Comparison of ENCODE assay signal across 11 cellular contexts in genomic region chr20:62859721-62860120, GRCh38. TPM values are rescaled to one million over a fixed set of nuclear protein-coding genes. Genes with fewer than 3 reads are reported as not detected.
A peak's percentile ranks its signal among the peaks of the same experiment; 100 is the strongest.
DNase-seq lines count a peak whose midpoint lies in the region; ATAC-seq and TF ChIP-seq lines count a peak whose summit lies in the region.
"Had no signal": no experiment of that assay in that cellular context is flagged by ENCODE, and none has a peak within 500 bp of the region (broad histone marks: within the 10 kb centered on the region; RNA-seq: fewer than 3 reads in every experiment).

No MANE protein-coding gene starts in this region.

- no peak for TF ChIP-seq RAD21 in IMR-90 (IDR thresholded peaks at IDR 0.05; ENCODE audit: low read length)

- no peak for TF ChIP-seq POLR2A in IMR-90 (IDR thresholded peaks at IDR 0.05; ENCODE audit: low read depth, low read length)

- no peak overlapping the region for H4K5ac ChIP-seq in IMR-90 (ENCODE audit: low read depth, low read length)

- no peaks in the 10 kb centered on the region for H3K9me3 Mint-ChIP-seq in naive thymus-derived CD8-positive, alpha-beta T cell

- peak overlapping the region in 4 of 10 donors; percentile 66 to 84 (median 73) for H3K27ac Mint-ChIP-seq in naive thymus-derived CD8-positive, alpha-beta T cell

- H3K27me3 Mint-ChIP-seq in naive thymus-derived CD8-positive, alpha-beta T cell = no peaks in the 10 kb centered on the region

- POLR2A ChIA-PET in IMR-90 (lab: Charles Lee; ENCODE audit: unreplicated experiment) = no interaction called here
- POLR2A ChIA-PET in naive thymus-derived CD8-positive, alpha-beta T cell (lab: Charles Lee) = interaction anchor here (0.7 kb wide), 1 partner anchor 66 kb away, joined by 3 read pairs; no protein-coding TSS in a partner anchor

- H2BK5ac ChIP-seq in IMR-90 (ENCODE audit: low read depth, low read length, poor library complexity, severe bottlenecking) = no peak overlapping the region

- CTCF ChIA-PET in IMR-90 (lab: Yijun Ruan, JAX) = interaction anchor here (0.9 kb wide), 1 partner anchor 11 kb away, joined by 3 read pairs; no protein-coding TSS in a partner anchor

- no peak overlapping the region for H4K91ac ChIP-seq in IMR-90 (ENCODE audit: insufficient read depth, low read depth, low read length)

- H3K18ac ChIP-seq in IMR-90 (ENCODE audit: low read depth, low read length) = no peak overlapping the region

- no peak overlapping the region for H2AK9ac ChIP-seq in IMR-90 (replicated peaks; ENCODE audit: low read depth, low read length, poor library complexity)

- intact Hi-C loops in IMR-90 (cut with micrococcal nuclease) = loop anchor here (5.0 kb wide), 1 partner anchor 58 kb away; no protein-coding TSS in a partner anchor
- intact Hi-C loops in posterior vena cava (cut with DNase I) = no loop called here

- H3K4ac ChIP-seq in IMR-90 (ENCODE audit: low read depth, low read length) = no peak overlapping the region

- no peak overlapping the region for H2BK120ac ChIP-seq in IMR-90 (ENCODE audit: low read depth, low read length)

- peaks cover 4% of the 10 kb centered on the region; the same call in 1 of the 2 replicates for H3K9me1 ChIP-seq in IMR-90 (ENCODE audit: insufficient read depth, low read length)

- ATAC-seq in IMR-90 (ENCODE audit: low read depth) = no peak
- no peak for ATAC-seq in naive thymus-derived CD8-positive, alpha-beta T cell
- ATAC-seq: foreskin keratinocyte had no signal

- H3K36me3 Mint-ChIP-seq in naive thymus-derived CD8-positive, alpha-beta T cell = peaks cover 0 to 13% (median 9%) of the 10 kb centered on the region in 3 donors

- peaks cover 0 to 5% (median 0%) of the 10 kb centered on the region in 11 experiments; a peak in 1 of 22 replicates for H3K9me3 ChIP-seq in BLaER1 treated with 17β-estradiol and CSF1 and Interleukin-3, amounts not matched to agents 10 nM and 100 nM (replicated peaks in 1 of 11)
- H3K9me3 ChIP-seq in IMR-90 (ENCODE audit: control insufficient read depth, insufficient read depth, low read length) = no peaks in the 10 kb centered on the region
- H3K9me3 ChIP-seq: tibial nerve had no signal

- H4K8ac ChIP-seq in IMR-90 (ENCODE audit: low read depth in 2 of 2, low read length in 2 of 2) = no peak overlapping the region

- peaks cover 20 to 35% (median 28%) of the 10 kb centered on the region in 11 experiments for H3K36me3 ChIP-seq in BLaER1 treated with 17β-estradiol and CSF1 and Interleukin-3, amounts not matched to agents 10 nM and 100 nM
- peaks cover 10% of the 10 kb centered on the region; the same call in 1 of the 2 replicates for H3K36me3 ChIP-seq in IMR-90 (ENCODE audit: control insufficient read depth, insufficient read depth, low read length)

- no peak overlapping the region for H2AK5ac ChIP-seq in IMR-90 (ENCODE audit: low read depth, low read length)

- peak overlapping the region in 8 of 10 experiments; percentile 72 to 84 (median 77); a peak in 14 of 20 replicates for H3K4me3 ChIP-seq in BLaER1 treated with 17β-estradiol and CSF1 and Interleukin-3, amounts not matched to agents 10 nM and 100 nM
- no peak overlapping the region for H3K4me3 ChIP-seq in IMR-90 (ENCODE audit: insufficient read depth, low read depth, low read length)

- WGBS in IMR-90 (ENCODE audit: extremely low coverage in 2 of 2, insufficient read length in 1 of 2), 2 experiments = 92% methylated on average over 5 of the region's 12 CpGs; no CpG with 5 or more reads in 1 of the 2 experiments

- H4K20me1 ChIP-seq in BLaER1 treated with 17β-estradiol and CSF1 and Interleukin-3, amounts not matched to agents 10 nM and 100 nM = peaks cover 0 to 50% (median 31%) of the 10 kb centered on the region in 11 experiments; a peak in 18 of 22 replicates
- H4K20me1 ChIP-seq in IMR-90 (ENCODE audit: insufficient read depth, low read length) = peaks cover 19% of the 10 kb centered on the region

- H3K4me2 ChIP-seq in BLaER1 treated with 17β-estradiol and CSF1 and Interleukin-3, amounts not matched to agents 10 nM and 100 nM = peak overlapping the region; percentile 95 to 100 (median 97)
- H3K4me2 ChIP-seq in IMR-90 (ENCODE audit: low read depth, low read length) = peak overlapping the region; percentile 88

- H3K27ac ChIP-seq in BLaER1 treated with 17β-estradiol and CSF1 and Interleukin-3, amounts not matched to agents 10 nM and 100 nM = peak overlapping the region in 3 of 11 experiments; percentile 76 to 87 (median 83); a peak in 4 of 22 replicates
- H3K27ac ChIP-seq in IMR-90 (ENCODE audit: insufficient read depth, low read length) (no peak overlapping the region), angular gyrus (ENCODE audit: low read depth, low read length) (peak overlapping the region; percentile 62)

- TF ChIP-seq CTCF in IMR-90 (conservative IDR thresholded peaks at IDR 0.05; ENCODE audit: low read depth, low read length) = no peak

- peak overlapping the region in 10 of 11 experiments; percentile 34 to 91 (median 84); a peak in 15 of 22 replicates for H3K9ac ChIP-seq in BLaER1 treated with 17β-estradiol and CSF1 and Interleukin-3, amounts not matched to agents 10 nM and 100 nM
- no peak overlapping the region for H3K9ac ChIP-seq in IMR-90 (ENCODE audit: low read depth, low read length)

- H3K4me3 Mint-ChIP-seq in naive thymus-derived CD8-positive, alpha-beta T cell = peak overlapping the region; percentile 61 to 88 (median 72)

- BruUV-seq in IMR-90 (replicated peaks; lab: Mats Ljungman, UMichigan) = no TSS peak

- H2AFZ ChIP-seq in IMR-90 (replicated peaks; ENCODE audit: low read length, poor library complexity) = no peak overlapping the region

- peaks cover 14 to 45% of the 10 kb centered on the region in 2 experiments for H3K79me1 ChIP-seq in IMR-90 (ENCODE audit: low read depth in 1 of 2, low read length in 2 of 2)

- DNase-seq in IMR-90 (no peak), posterior vena cava (ENCODE audit: low spot score) (no peak), OCI-M1 (lab: John Stamatoyannopoulos, UW) (no peak), NCI-H526 (lab: John Stamatoyannopoulos, UW) (no peak), COR-L47 (lab: John Stamatoyannopoulos, UW) (no peak)
- DNase-seq in naive thymus-derived CD8-positive, alpha-beta T cell = no peak
- DNase-seq: NCI-H510A had no signal

- no peak overlapping the region for H3K14ac ChIP-seq in IMR-90 (replicated peaks; ENCODE audit: low read depth, low read length)

- H3K27me3 ChIP-seq in BLaER1 treated with 17β-estradiol and CSF1 and Interleukin-3, amounts not matched to agents 10 nM and 100 nM = peaks cover 10 to 18% (median 13%) of the 10 kb centered on the region in 11 experiments; a peak in 16 of 22 replicates
- H3K27me3 ChIP-seq in IMR-90 (ENCODE audit: control insufficient read depth, insufficient read depth, low read length) = no peaks in the 10 kb centered on the region
- H3K27me3 ChIP-seq: foreskin keratinocyte, tibial nerve had no signal

- no peak overlapping the region for H3K23ac ChIP-seq in IMR-90 (ENCODE audit: low read depth, low read length)

- peaks cover 10 to 29% (median 22%) of the 10 kb centered on the region in 4 donors for H3K4me1 Mint-ChIP-seq in naive thymus-derived CD8-positive, alpha-beta T cell

- dilution Hi-C loops in IMR-90 (cut with HindIII; ENCODE audit: low sequenced_read_pairs, unreplicated experiment) = no loop called here

- no peak overlapping the region for H2BK15ac ChIP-seq in IMR-90 (ENCODE audit: low read depth, low read length)

- H3K4me1 ChIP-seq in BLaER1 treated with 17β-estradiol and CSF1 and Interleukin-3, amounts not matched to agents 10 nM and 100 nM = peaks cover 30 to 67% (median 56%) of the 10 kb centered on the region in 10 experiments
- H3K4me1 ChIP-seq in IMR-90 (ENCODE audit: control insufficient read depth, insufficient read depth, low read length) = 0 out of 2 replicates have a peak, but pooled peaks cover 3% of the 10 kb centered on the region

- no peak overlapping the region for H3K56ac ChIP-seq in IMR-90 (ENCODE audit: extremely low read depth, insufficient read depth, low read length)

- H2BK20ac ChIP-seq in IMR-90 (ENCODE audit: low read depth, low read length) = no peak overlapping the region

- in situ Hi-C loops in IMR-90 (cut with MboI; ENCODE audit: low sequenced_read_pairs) = no loop called here

TF ChIP-seq in IMR-90, 13 proteins besides CTCF, POLR2A, EP300 and RAD21:
- TF ChIP-seq RCOR1 (IDR thresholded peaks at IDR 0.05; ENCODE audit: insufficient replicate concordance, low read length) (no peak), FOS (IDR thresholded peaks at IDR 0.05; ENCODE audit: low read depth, low read length) (no peak), MXI1 (IDR thresholded peaks at IDR 0.05; ENCODE audit: borderline replicate concordance, low read depth, low read length) (no peak), CEBPB (IDR thresholded peaks at IDR 0.05; ENCODE audit: low read depth, low read length) (no peak), CHD1 (IDR thresholded peaks at IDR 0.05; ENCODE audit: low read depth, low read length) (no peak), NFE2L2 (IDR thresholded peaks at IDR 0.05; ENCODE audit: low read depth, low read length) (no peak), BHLHE40 (IDR thresholded peaks at IDR 0.05; ENCODE audit: low read depth, low read length) (no peak)
TF ChIP-seq in IMR-90: peak in this region for 0.

RNA-seq across cellular contexts. Expression of gene TCFL5, which starts 1.9 kb away (rescaled TPM):
- total RNA-seq in IMR-90 (2012; rRNA removed) = 8.2 and 8.3 TPM in 2 replicates
- polyA plus RNA-seq in IMR-90 (2012; rRNA removed) = 5.6 and 6.0 TPM in 2 replicates
- polyA plus RNA-seq in IMR-90 (2012; cell fraction: cytosol; rRNA removed) = 2.6 and 3.6 TPM in 2 replicates
- polyA plus RNA-seq in IMR-90 (2012; cell fraction: nucleus; rRNA removed; ENCODE audit: low replicate concordance) = 2.4 and 9.6 TPM in 2 replicates
- total RNA-seq in naive thymus-derived CD8-positive, alpha-beta T cell = 10 to 100 TPM; 13.2 to 13.4 TPM
- 1 to 10 TPM; 1.0 to 2.1 (median 1.5) TPM for polyA plus RNA-seq in naive thymus-derived CD8-positive, alpha-beta T cell
- total RNA-seq in posterior vena cava = 10 to 100 TPM in 1 of 2 donors, 1 to 10 TPM in 1; 9.6 to 10.9 TPM

RNA-seq across cellular contexts. Expression of gene COL9A3, which starts 42.9 kb away (rescaled TPM):
- total RNA-seq in IMR-90 (2012; rRNA removed) (0.28 and 0.36 TPM in 2 replicates), posterior vena cava (1 to 10 TPM; 1.0 to 1.9 TPM)
- 1.4 TPM in 2 replicates for polyA plus RNA-seq in IMR-90 (2012; rRNA removed)
- polyA plus RNA-seq in IMR-90 (2012; cell fraction: cytosol; rRNA removed) = 2.3 and 2.9 TPM in 2 replicates
- polyA plus RNA-seq in IMR-90 (2012; cell fraction: nucleus; rRNA removed; ENCODE audit: low replicate concordance) = 11.3 and 14.6 TPM in 2 replicates
- 1 to 10 TPM; 1.2 to 2.2 TPM for total RNA-seq in naive thymus-derived CD8-positive, alpha-beta T cell
- under 1 TPM in 1 of 3 donors, not detected in 2; 0.15 TPM for polyA plus RNA-seq in naive thymus-derived CD8-positive, alpha-beta T cell

RNA-seq across cellular contexts. Expression of gene OGFR, which starts 55.1 kb away (rescaled TPM):
- total RNA-seq in IMR-90 (2012; rRNA removed) (22.4 and 26.9 TPM in 2 replicates), posterior vena cava (10 to 100 TPM; 27.7 to 29.4 TPM)
- polyA plus RNA-seq in IMR-90 (2012; rRNA removed) = 30.1 and 38.2 TPM in 2 replicates
- polyA plus RNA-seq in IMR-90 (2012; cell fraction: cytosol; rRNA removed) = 45.5 and 52.1 TPM in 2 replicates
- 73.9 and 106 TPM in 2 replicates for polyA plus RNA-seq in IMR-90 (2012; cell fraction: nucleus; rRNA removed; ENCODE audit: low replicate concordance)
- 10 to 100 TPM; 77.1 to 79.9 TPM for total RNA-seq in naive thymus-derived CD8-positive, alpha-beta T cell
- 10 to 100 TPM; 26.5 to 58.2 (median 40.1) TPM for polyA plus RNA-seq in naive thymus-derived CD8-positive, alpha-beta T cell
